1 cellular context compared by ENCODE assay signal in genomic region chr3:194133661-194134230, GRCh38.
TF ChIP-seq lines count a peak whose summit lies in the region.

No MANE protein-coding gene starts in this region.

TF ChIP-seq in HEK293, 187 proteins besides CTCF, POLR2A, EP300 and RAD21 (continued from another document):
- TF ChIP-seq ZNF639 (tag by site-specific recombination; IDR thresholded peaks at IDR 0.05) (0 out of 2 replicates have a peak, but pooled peaks have one; percentile 21), ZNF433 (tag by site-specific recombination; IDR thresholded peaks at IDR 0.05; ENCODE audit: low read depth) (no peak), ZNF366 (tag by site-specific recombination; conservative IDR thresholded peaks at IDR 0.05) (peak; percentile 59)
